In genomic region chr11:95641506-95641905, GRCh38 we compare ENCODE assay signal across 8 cellular contexts.
A peak's percentile ranks its signal among the peaks of the same experiment; 100 is the strongest.
DNase-seq lines count a peak whose midpoint lies in the region; ATAC-seq and TF ChIP-seq lines count a peak whose summit lies in the region.

No MANE protein-coding gene starts in this region.

- H3K4me3 ChIP-seq in GM06990 (replicated peaks; ENCODE audit: low read depth, low read length): no peak overlapping the region
- H3K4me3 ChIP-seq in smooth muscle cell: no peak overlapping the region

- H2AFZ ChIP-seq in smooth muscle cell (ENCODE audit: low read depth): no peak overlapping the region

- H3K4me1 ChIP-seq in smooth muscle cell (ENCODE audit: low read depth): no peaks in the 10 kb centered on the region

- DNase-seq in GM06990 (ENCODE audit: extremely low read depth, insufficient read length) (peak; percentile 28), smooth muscle cell (lab: John Stamatoyannopoulos, UW; ENCODE audit: unreplicated experiment) (no peak), glomerular visceral epithelial cell (ENCODE audit: extremely low spot score) (no peak), SK-N-DZ (ENCODE audit: low spot score) (no peak)
- peak; percentile 47 for DNase-seq in activated T-helper 1 cell treated with anti-CD3 and anti-CD28 coated beads, Interleukin-12 subunit alpha, Interleukin-12 subunit beta, Interleukin-2, Interleukin-4 antibody, amounts not matched to agents 30 ng/mL and 10 ng/mL and 1 ng/mL, durations not matched to agents 14 hours and 24 hours and 36 hours (ENCODE audit: low spot score)
- no peak for DNase-seq in stimulated activated naive CD8-positive, alpha-beta T cell treated with anti-CD3 and anti-CD28 coated beads, Interleukin-15, Interleukin-2, amounts not matched to agents 100 U/mL and 50 U/mL, for 24 hours

- intact Hi-C loops in activated T-helper 1 cell treated with anti-CD3 and anti-CD28 coated beads, Interleukin-12 subunit alpha, Interleukin-12 subunit beta, Interleukin-2, Interleukin-4 antibody, amounts not matched to agents 30 ng/mL and 10 ng/mL and 1 ng/mL, durations not matched to agents 14 hours and 24 hours and 36 hours (cut with micrococcal nuclease): loop anchor here (1.0 to 2.0 kb wide), 4 partner anchors 19 to 85 kb away; no protein-coding TSS in a partner anchor

- no peaks in the 10 kb centered on the region for H3K27me3 Mint-ChIP-seq in activated T-helper 1 cell treated with anti-CD3 and anti-CD28 coated beads, Interleukin-12 subunit alpha, Interleukin-12 subunit beta, Interleukin-2, Interleukin-4 antibody, amounts not matched to agents 30 ng/mL and 10 ng/mL and 1 ng/mL, durations not matched to agents 14 hours and 24 hours and 36 hours (ENCODE audit: insufficient read depth)

- H3K4me2 ChIP-seq in smooth muscle cell: no peak overlapping the region

- H4K20me1 ChIP-seq in smooth muscle cell (ENCODE audit: low read depth): no peaks in the 10 kb centered on the region

- no peak overlapping the region for H3K27ac ChIP-seq in smooth muscle cell (ENCODE audit: low read depth)

- no peaks in the 10 kb centered on the region for H3F3A ChIP-seq in smooth muscle cell (ENCODE audit: low read depth)

- peaks cover 10% of the 10 kb centered on the region for H3K9me3 ChIP-seq in smooth muscle cell (replicated peaks; ENCODE audit: low read depth)

- H3K27me3 ChIP-seq in GM06990 (replicated peaks; ENCODE audit: control insufficient read depth, insufficient read depth, low read length) (no peaks in the 10 kb centered on the region; the same call in 1 of the 2 replicates), smooth muscle cell (ENCODE audit: low read depth) (no peaks in the 10 kb centered on the region)

- H3K27ac Mint-ChIP-seq in activated T-helper 1 cell treated with anti-CD3 and anti-CD28 coated beads, Interleukin-12 subunit alpha, Interleukin-12 subunit beta, Interleukin-2, Interleukin-4 antibody, amounts not matched to agents 30 ng/mL and 10 ng/mL and 1 ng/mL, durations not matched to agents 14 hours and 24 hours and 36 hours: peak overlapping the region; percentile 70

- H3K36me3 ChIP-seq in GM06990 (ENCODE audit: control insufficient read depth, insufficient read depth, low read length) (no peaks in the 10 kb centered on the region), smooth muscle cell (ENCODE audit: low read depth) (no peaks in the 10 kb centered on the region)

- no peak overlapping the region for H3K9ac ChIP-seq in smooth muscle cell (ENCODE audit: low read depth)

- peaks cover 9% of the 10 kb centered on the region for H3K36me3 Mint-ChIP-seq in activated T-helper 1 cell treated with anti-CD3 and anti-CD28 coated beads, Interleukin-12 subunit alpha, Interleukin-12 subunit beta, Interleukin-2, Interleukin-4 antibody, amounts not matched to agents 30 ng/mL and 10 ng/mL and 1 ng/mL, durations not matched to agents 14 hours and 24 hours and 36 hours (ENCODE audit: low read depth)

- H3K9me3 Mint-ChIP-seq in activated T-helper 1 cell treated with anti-CD3 and anti-CD28 coated beads, Interleukin-12 subunit alpha, Interleukin-12 subunit beta, Interleukin-2, Interleukin-4 antibody, amounts not matched to agents 30 ng/mL and 10 ng/mL and 1 ng/mL, durations not matched to agents 14 hours and 24 hours and 36 hours: peaks cover 37% of the 10 kb centered on the region

- ATAC-seq in GM19438 (IDR thresholded peaks at IDR 0.05; ENCODE audit: low read depth, unreplicated experiment): peak; percentile 100
- peak; percentile 100 for ATAC-seq in HG03342 (IDR thresholded peaks at IDR 0.05; ENCODE audit: unreplicated experiment)
- ATAC-seq in stimulated activated naive CD8-positive, alpha-beta T cell treated with anti-CD3 and anti-CD28 coated beads, Interleukin-15, Interleukin-2, amounts not matched to agents 100 U/mL and 50 U/mL, for 24 hours: peak; percentile 89

- H3K4me1 Mint-ChIP-seq in activated T-helper 1 cell treated with anti-CD3 and anti-CD28 coated beads, Interleukin-12 subunit alpha, Interleukin-12 subunit beta, Interleukin-2, Interleukin-4 antibody, amounts not matched to agents 30 ng/mL and 10 ng/mL and 1 ng/mL, durations not matched to agents 14 hours and 24 hours and 36 hours (ENCODE audit: low read depth): peaks cover 24% of the 10 kb centered on the region

- H3K4me3 Mint-ChIP-seq in activated T-helper 1 cell treated with anti-CD3 and anti-CD28 coated beads, Interleukin-12 subunit alpha, Interleukin-12 subunit beta, Interleukin-2, Interleukin-4 antibody, amounts not matched to agents 30 ng/mL and 10 ng/mL and 1 ng/mL, durations not matched to agents 14 hours and 24 hours and 36 hours: no peak overlapping the region

- 96% methylated on average over 3 of the region's 3 CpGs for WGBS in smooth muscle cell (ENCODE audit: low lambda C conversion rate)

- TF ChIP-seq CTCF in GM06990 (IDR thresholded peaks at IDR 0.05; ENCODE audit: insufficient read depth, low read length, poor library complexity, severe bottlenecking) (no peak), smooth muscle cell (IDR thresholded peaks at IDR 0.05; ENCODE audit: borderline replicate concordance, insufficient read depth, poor library complexity, severe bottlenecking) (no peak)

- H3K79me2 ChIP-seq in smooth muscle cell (ENCODE audit: low read depth): no peaks in the 10 kb centered on the region

Comparison
In these comparisons a context has a peak if more than half of its experiments do, and no peak if none do; other contexts are left out.
1. DNase-seq: peak in GM06990 (single experiment) and activated T-helper 1 cell treated with anti-CD3 and anti-CD28 coated beads, Interleukin-12 subunit alpha, Interleukin-12 subunit beta, Interleukin-2, Interleukin-4 antibody, amounts not matched to agents 30 ng/mL and 10 ng/mL and 1 ng/mL, durations not matched to agents 14 hours and 24 hours and 36 hours (single experiment); none in stimulated activated naive CD8-positive, alpha-beta T cell treated with anti-CD3 and anti-CD28 coated beads, Interleukin-15, Interleukin-2, amounts not matched to agents 100 U/mL and 50 U/mL, for 24 hours (single experiment), smooth muscle cell (single experiment), glomerular visceral epithelial cell (single experiment) and SK-N-DZ (single experiment).
2. Peak in every context shown above with its lines, with median percentiles within 50 percentile points of each other: ATAC-seq.